7 cellular contexts compared by ENCODE assay signal in the genomic region with DNA sequence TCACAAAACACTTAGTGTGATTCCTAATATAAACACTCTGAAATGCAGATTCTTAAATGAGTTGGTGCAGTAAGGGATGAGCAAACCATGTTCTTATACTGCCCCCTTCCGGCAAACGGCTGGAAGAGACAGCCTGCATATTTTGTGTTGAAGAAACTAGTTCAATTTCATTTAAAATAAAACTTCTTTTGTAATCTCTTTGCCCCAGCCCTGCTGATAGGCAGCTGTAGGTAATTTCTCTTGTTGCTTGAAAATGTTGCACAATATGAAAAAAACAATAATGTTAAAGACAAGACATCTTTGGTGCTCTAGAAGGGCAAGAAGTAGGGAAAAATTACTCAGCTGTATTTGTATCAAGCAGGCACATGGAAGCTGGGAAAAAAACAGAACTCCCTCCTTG.
DNase-seq lines count a peak whose midpoint lies in the region; ATAC-seq lines count a peak whose summit lies in the region.

No MANE protein-coding gene starts in this region.

- DNase-seq in ELR (ENCODE audit: low read depth) (peak; percentile 62), HT1080 (ENCODE audit: low read depth) (peak; percentile 45), SK-N-DZ (ENCODE audit: low spot score) (peak; percentile 54), astrocyte of the hippocampus (ENCODE audit: low read depth, low spot score) (peak; percentile 76)
- peak; percentile 63 for DNase-seq in stimulated activated CD4-positive, alpha-beta T cell treated with anti-CD3 and anti-CD28 coated beads, Interleukin-15, amount 100 ng/mL, for 24 hours

- no peak overlapping the region for H3K27ac ChIP-seq in iPS-20b (ENCODE audit: low read length)

- no peak overlapping the region for H3K4me3 ChIP-seq in iPS-20b (ENCODE audit: low read length)

- peaks cover 3% of the 10 kb centered on the region; the same call in 1 of the 2 replicates for H3K4me1 ChIP-seq in iPS-20b (ENCODE audit: insufficient read depth, low read length)

- peak; percentile 67 for ATAC-seq in GM19468 (IDR thresholded peaks at IDR 0.05; ENCODE audit: extremely low read depth, unreplicated experiment)

- H3K36me3 ChIP-seq in iPS-20b (ENCODE audit: insufficient read depth, low read depth, low read length) = no peaks in the 10 kb centered on the region

- peak overlapping the region; percentile 11; the same call in 1 of the 2 replicates for H3K9ac ChIP-seq in iPS-20b (ENCODE audit: low read depth, low read length)

- H3K27me3 ChIP-seq in iPS-20b (ENCODE audit: insufficient read depth, low read length) = no peaks in the 10 kb centered on the region

- H3K9me3 ChIP-seq in iPS-20b (ENCODE audit: insufficient read depth, low read depth, low read length) = no peaks in the 10 kb centered on the region
